8 cellular contexts compared by ENCODE assay signal in the genomic region with DNA sequence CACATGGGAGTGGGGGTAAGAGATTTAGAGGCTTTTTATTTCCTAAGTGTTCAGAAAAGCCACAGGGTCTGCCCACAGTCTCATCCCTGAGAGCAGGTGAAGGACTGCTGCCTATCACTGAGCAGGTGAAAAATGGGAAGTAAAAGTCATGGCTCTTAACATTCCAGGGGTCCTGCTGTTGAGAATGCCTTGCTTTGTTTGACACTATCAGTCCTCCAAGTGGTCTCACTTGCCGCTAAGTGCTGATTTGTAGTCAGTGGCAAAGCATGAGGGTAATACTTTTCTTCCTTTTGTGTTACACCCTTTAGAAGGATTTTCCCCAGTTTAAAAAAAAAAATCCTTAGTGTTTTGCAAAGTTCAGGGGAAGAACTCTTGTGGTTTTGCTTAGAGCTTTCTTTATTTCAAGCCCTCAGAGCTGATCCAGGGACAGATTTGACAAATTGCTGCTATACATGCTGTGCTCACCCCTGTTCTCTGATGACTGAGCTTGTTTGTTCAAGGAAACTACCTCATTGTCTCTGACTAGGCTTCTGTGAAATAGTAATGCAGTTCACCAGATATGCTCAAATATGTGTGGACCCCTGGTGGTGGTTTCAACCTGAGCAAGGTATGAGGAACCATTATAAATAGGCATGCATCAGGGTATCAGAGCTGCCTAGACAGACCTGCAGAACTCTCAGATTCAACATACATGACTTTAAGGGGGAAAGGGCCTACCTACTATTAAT.
DNase-seq lines count a peak whose midpoint lies in the region; ATAC-seq and TF ChIP-seq lines count a peak whose summit lies in the region.

No MANE protein-coding gene starts in this region.

- intact Hi-C loops in heart right ventricle (cut with DNase I): loop anchor here in 2 of 10 donors (5.0 kb wide), 2 partner anchors 81 to 1614 kb away; no protein-coding TSS in a partner anchor

- DNase-seq in NCI-H345 (lab: John Stamatoyannopoulos, UW): peak; percentile 56
- DNase-seq in upper lobe of left lung: no peak
- DNase-seq in NK-92 (lab: John Stamatoyannopoulos, UW; ENCODE audit: unreplicated experiment): no peak
- DNase-seq in heart right ventricle: no peak

- H3K27ac ChIP-seq in upper lobe of left lung (no peak overlapping the region), heart right ventricle (no peak overlapping the region)

- H3K4me3 ChIP-seq in upper lobe of left lung (no peak overlapping the region), heart right ventricle (no peak overlapping the region)

- H3K4me1 ChIP-seq in upper lobe of left lung: no peaks in the 10 kb centered on the region
- peaks cover 2 to 43% (median 39%) of the 10 kb centered on the region in 9 donors for H3K4me1 ChIP-seq in heart right ventricle

- peak; percentile 95 for ATAC-seq in GM18867 (IDR thresholded peaks at IDR 0.05; ENCODE audit: unreplicated experiment)
- ATAC-seq in HG02852 (IDR thresholded peaks at IDR 0.05; ENCODE audit: unreplicated experiment): peak; percentile 90
- peak; percentile 58 for ATAC-seq in esophagus mucosa
- no peak for ATAC-seq in upper lobe of left lung (ENCODE audit: low FRiP score in 2 of 2)
- no peak for ATAC-seq in GM18498 (IDR thresholded peaks at IDR 0.05; ENCODE audit: unreplicated experiment)
- no peak for ATAC-seq in heart right ventricle

- TF ChIP-seq CTCF in upper lobe of left lung (IDR thresholded peaks at IDR 0.05): peak in 1 of 6 experiments; percentile 14
- TF ChIP-seq CTCF in heart right ventricle (IDR thresholded peaks at IDR 0.05): peak in 2 of 9 donors; percentile 14 to 24

- no peak for TF ChIP-seq EP300 in upper lobe of left lung (IDR thresholded peaks at IDR 0.05)

- H3K36me3 ChIP-seq in upper lobe of left lung (no peaks in the 10 kb centered on the region), heart right ventricle (no peaks in the 10 kb centered on the region)

- WGBS in upper lobe of left lung, 2 donors: 100% methylated on average over 1 of the region's 1 CpG
- 97 to 98% methylated on average over 1 of the region's 1 CpG for WGBS in heart right ventricle, 2 donors

- H3K9me3 ChIP-seq in upper lobe of left lung: no peaks in the 10 kb centered on the region
- H3K9me3 ChIP-seq in heart right ventricle: no peaks in the 10 kb centered on the region

- H3K27me3 ChIP-seq in upper lobe of left lung: no peaks in the 10 kb centered on the region
- H3K27me3 ChIP-seq in heart right ventricle: no peaks in the 10 kb centered on the region

- no peak for TF ChIP-seq POLR2A in upper lobe of left lung (IDR thresholded peaks at IDR 0.05)

Comparison
In these comparisons a context has a peak if more than half of its experiments do, and no peak if none do; other contexts are left out.
1. ATAC-seq: peak in GM18867 (single experiment), HG02852 (single experiment) and esophagus mucosa (single experiment); none in upper lobe of left lung (0 of 2), GM18498 (single experiment) and heart right ventricle (0 of 8).